23 cellular contexts compared by ENCODE assay signal in the genomic region with DNA sequence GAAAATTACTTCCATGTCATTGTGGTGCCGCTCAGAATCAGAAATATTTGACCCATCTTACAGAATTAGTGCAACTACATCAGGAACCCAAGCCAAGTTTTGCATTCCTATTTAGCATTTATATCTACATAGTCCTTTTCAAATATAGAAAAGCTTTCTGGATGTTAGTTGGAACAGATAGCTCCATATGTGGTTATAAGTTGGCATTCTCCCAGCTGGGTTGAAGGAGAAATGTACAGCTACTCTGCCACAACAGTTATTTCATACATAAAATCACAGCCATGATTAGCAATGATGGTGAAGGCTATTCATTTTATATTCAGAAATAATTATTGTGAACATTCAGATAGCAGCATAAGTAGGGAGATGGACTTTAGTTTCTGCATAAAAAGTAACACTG. TPM values are rescaled to one million over a fixed set of nuclear protein-coding genes. Genes with fewer than 3 reads are reported as not detected.
DNase-seq lines count a peak whose midpoint lies in the region; ATAC-seq, FAIRE-seq and TF ChIP-seq lines count a peak whose summit lies in the region.
"Had no signal": no experiment of that assay in that cellular context is flagged by ENCODE, and none has a peak within 500 bp of the region (broad histone marks: within the 10 kb centered on the region; RNA-seq: fewer than 3 reads in every experiment).

No MANE protein-coding gene starts in this region.

- intact Hi-C loops in PC-9 (cut with micrococcal nuclease; ENCODE audit: unreplicated experiment) = loop anchor here (5.0 kb wide), 3 partner anchors 97 to 198 kb away; a partner anchor contains a TSS

- peak overlapping the region; percentile 96; the same call in 1 of the 2 replicates for H2BK15ac ChIP-seq in H1 (ENCODE audit: low read length)

- H3K36me3 ChIP-seq in H1 (ENCODE audit: control insufficient read depth in 2 of 4, insufficient read depth in 4 of 4, low read length in 3 of 4) (no peaks in the 10 kb centered on the region), PC-9 (ENCODE audit: low read depth) (no peaks in the 10 kb centered on the region)
- H3K36me3 ChIP-seq: BLaER1, SJSA1 had no signal

- no peak for FAIRE-seq in H1 (lab: Jason Lieb, UNC)
- FAIRE-seq: GM12892 had no signal

- no peak for TF ChIP-seq POLR2A in H1 (IDR thresholded peaks at IDR 0.05; ENCODE audit: control extremely low read depth in 1 of 2, low read depth in 2 of 2, low read length in 2 of 2)

- TF ChIP-seq EP300 in H1 (IDR thresholded peaks at IDR 0.05; ENCODE audit: borderline replicate concordance in 1 of 2, low read depth in 2 of 2, low read length in 2 of 2) = no peak

- H3K23ac ChIP-seq in H1 (ENCODE audit: insufficient read length) = no peak overlapping the region

- H3K27me3 ChIP-seq in H1 (replicated peaks in 1 of 4; ENCODE audit: control insufficient read depth in 3 of 4, extremely low read depth in 1 of 4, insufficient read depth in 3 of 4, low read length in 3 of 4) (no peaks in the 10 kb centered on the region), PC-9 (ENCODE audit: insufficient read depth, low read depth) (no peaks in the 10 kb centered on the region)
- H3K27me3 ChIP-seq: BLaER1, SJSA1 had no signal

- POLR2A ChIA-PET in H1 (lab: Charles Lee; ENCODE audit: partially characterized antibody) = interaction anchor here (0.7 to 1.1 kb wide), 5 partner anchors 21 to 144 kb away, joined by 3 to 5 read pairs (median 3); no protein-coding TSS in a partner anchor
- POLR2A ChIA-PET in PC-9 (lab: Charles Lee; ENCODE audit: unreplicated experiment) = no interaction called here

- H3K4me3 ChIP-seq in H1 (ENCODE audit: extremely low read depth in 1 of 4, insufficient read depth in 2 of 4, low read depth in 3 of 4, low read length in 4 of 4) (no peak overlapping the region), PC-9 (no peak overlapping the region)
- H3K4me3 ChIP-seq: BLaER1, SJSA1 had no signal

- H2AFZ ChIP-seq in H1 (ENCODE audit: low read length) (no peak overlapping the region), PC-9 (no peak overlapping the region)

- H4K5ac ChIP-seq in H1 (ENCODE audit: insufficient read length, low read depth, low read length) = peak overlapping the region; percentile 63

- H3K27ac ChIP-seq in H1 (ENCODE audit: low read depth, low read length) (no peak overlapping the region), PC-9 (no peak overlapping the region)
- H3K27ac ChIP-seq: 22Rv1, BLaER1, SJSA1 had no signal

- H2BK20ac ChIP-seq in H1 (ENCODE audit: low read length) = peak overlapping the region; percentile 92; the same call in 1 of the 2 replicates

- peak overlapping the region; percentile 94 for H2BK120ac ChIP-seq in H1 (replicated peaks; ENCODE audit: low read depth, low read length)

- no peak overlapping the region for H4K8ac ChIP-seq in H1 (ENCODE audit: extremely low read depth, insufficient read depth, low read length)

- TF ChIP-seq CTCF in H1 (IDR thresholded peaks at IDR 0.05; ENCODE audit: control extremely low read depth in 1 of 3, insufficient read depth in 1 of 3, low read depth in 1 of 3, low read length in 3 of 3) (no peak), PC-9 (conservative IDR thresholded peaks at IDR 0.05) (no peak)

- H2AK5ac ChIP-seq in H1 (ENCODE audit: low read depth, low read length) = peak overlapping the region; percentile 55; the same call in 1 of the 2 replicates

- H4K91ac ChIP-seq in H1 (replicated peaks; ENCODE audit: insufficient read length, low read length) = peak overlapping the region; percentile 98

- 88% methylated on average over 1 of the region's 1 CpG; no CpG with 5 or more reads in 1 of the 2 experiments for WGBS in H1 (ENCODE audit: extremely low coverage in 1 of 2, insufficient coverage in 1 of 2, insufficient read length in 1 of 2, insufficient replicate concordance in 2 of 2, low coverage in 1 of 2, low lambda C conversion rate in 2 of 2, missing lambda C conversion rate in 1 of 2), 2 experiments

- H3K9ac ChIP-seq in H1 (replicated peaks in 1 of 4; ENCODE audit: extremely low read depth in 1 of 4, low read depth in 3 of 4, low read length in 3 of 4) = no peak overlapping the region
- H3K9ac ChIP-seq: BLaER1 had no signal

- H3K4ac ChIP-seq in H1 (replicated peaks; ENCODE audit: insufficient read length, low read depth, low read length) = no peak overlapping the region

- CTCF ChIA-PET in H1 (lab: Charles Lee; ENCODE audit: partially characterized antibody) = interaction anchor here (0.6 to 3.4 kb wide), 15 partner anchors 11 to 268 kb away, joined by 3 to 24 read pairs (median 7); a partner anchor contains a TSS
- CTCF ChIA-PET in PC-9 (lab: Charles Lee) = interaction anchor here (1.1 kb wide), 1 partner anchor 71 kb away, joined by 3 read pairs; no protein-coding TSS in a partner anchor

- H3K9me2 ChIP-seq in PC-9 (ENCODE audit: insufficient read depth) = no peaks in the 10 kb centered on the region

- ATAC-seq in GM21528 (IDR thresholded peaks at IDR 0.05; ENCODE audit: low FRiP score, unreplicated experiment) (no peak), HG03469 (IDR thresholded peaks at IDR 0.05; ENCODE audit: unreplicated experiment) (no peak)
- ATAC-seq: Panc1 had no signal

- H3K14ac ChIP-seq in H1 (ENCODE audit: insufficient read length) = no peak overlapping the region

- H4K20me1 ChIP-seq in H1 (replicated peaks in 1 of 2; ENCODE audit: control insufficient read depth in 1 of 2, insufficient read depth in 2 of 2, low read length in 2 of 2) (no peaks in the 10 kb centered on the region), PC-9 (ENCODE audit: insufficient read depth) (no peaks in the 10 kb centered on the region)
- H4K20me1 ChIP-seq: BLaER1 had no signal

- no peak overlapping the region for H3K56ac ChIP-seq in H1 (replicated peaks; ENCODE audit: insufficient read length, low read depth, low read length)

- no peaks in the 10 kb centered on the region for H3K79me2 ChIP-seq in H1 (ENCODE audit: control insufficient read depth in 1 of 2, insufficient read depth in 2 of 2, low read length in 2 of 2)
- no peaks in the 10 kb centered on the region for H3K79me2 ChIP-seq in PC-9 (ENCODE audit: low read depth)

- peak overlapping the region; percentile 83; the same call in 1 of the 2 replicates for H3K18ac ChIP-seq in H1 (ENCODE audit: extremely low read depth, low read length)

- H3K4me1 ChIP-seq in H1 (replicated peaks in 1 of 4; ENCODE audit: control insufficient read depth in 3 of 4, insufficient read depth in 4 of 4, low read length in 3 of 4) (peaks cover 3 to 13% (median 11%) of the 10 kb centered on the region in 4 experiments), PC-9 (replicated peaks; ENCODE audit: insufficient read depth) (peaks cover 23% of the 10 kb centered on the region)
- H3K4me1 ChIP-seq: SJSA1 had no signal

- no TSS peak for BruUV-seq in PC-9 (replicated peaks; lab: Mats Ljungman, UMichigan)

- H3F3A ChIP-seq in PC-9 (ENCODE audit: insufficient read depth, low read depth) = peaks cover 10% of the 10 kb centered on the region; the same call in 1 of the 2 replicates

- no peak for TF ChIP-seq RAD21 in H1 (IDR thresholded peaks at IDR 0.05 in 1 of 2, conservative IDR thresholded peaks at IDR 0.05 in 1 of 2; ENCODE audit: low read depth in 2 of 2, low read length in 2 of 2)

- H3K23me2 ChIP-seq in H1 (ENCODE audit: low read depth, low read length) = no peaks in the 10 kb centered on the region; the same call in 1 of the 2 replicates

- DNase-seq in DMS 273 (lab: John Stamatoyannopoulos, UW; ENCODE audit: unreplicated experiment) (peak; percentile 39), DMS 273 treated with DMSO at 0.1 percent for 48 hours (lab: John Stamatoyannopoulos, UW) (no peak), NCI-H1694 treated with DMSO at 0.1 percent for 48 hours (lab: John Stamatoyannopoulos, UW) (peak; percentile 11), H1 (ENCODE audit: low read depth in 1 of 2, low spot score in 2 of 2) (no peak), PC-9 (no peak), GOT3 (lab: John Stamatoyannopoulos, UW) (no peak)
- DNase-seq: CD4-positive, alpha-beta memory T cell; H7; HFFc6; MM.1S; NCI-H1092; NCI-H1436 treated with DMSO at 0.1 percent for 48 hours; NCI-H2081; NCI-H82 had no signal

- peak overlapping the region; percentile 78; the same call in 1 of the 2 replicates for H2BK12ac ChIP-seq in H1 (ENCODE audit: low read depth, low read length)

- H3K4me2 ChIP-seq in H1 (ENCODE audit: insufficient read depth in 1 of 2, low read depth in 2 of 2, low read length in 2 of 2) = no peak overlapping the region
- H3K4me2 ChIP-seq in PC-9 = no peak overlapping the region
- H3K4me2 ChIP-seq: BLaER1 had no signal

- H2BK5ac ChIP-seq in H1 (ENCODE audit: low read depth, low read length) = peak overlapping the region; percentile 98; the same call in 1 of the 2 replicates

- H3K9me3 ChIP-seq in H1 (ENCODE audit: insufficient read depth in 2 of 2, low read depth in 1 of 2, low read length in 1 of 2) (peaks cover 3 to 4% of the 10 kb centered on the region in 2 experiments; a peak in 3 of 4 replicates), PC-9 (ENCODE audit: insufficient read depth, low read depth) (no peaks in the 10 kb centered on the region)
- H3K9me3 ChIP-seq: BLaER1 had no signal

- no peaks in the 10 kb centered on the region for H3K79me1 ChIP-seq in H1 (ENCODE audit: low read depth, low read length)

RNA-seq across cellular contexts. Expression of a gene that starts 28.2 kb away (rescaled TPM):
- total RNA-seq in H1 (2021; fragmentation: NEBNext Ultra II Directional; extraction: Animal tissue kit (Norgen Biotek cat#: 25700)) = 12.3 and 14.7 TPM in 2 replicates
- polyA plus RNA-seq in H1 (2011; rRNA removed) = 33.7 and 49.9 TPM in 2 replicates
- polyA plus RNA-seq in H1 (2011; cell fraction: cytosol; rRNA removed) = 32.0 TPM
- polyA plus RNA-seq in H1 (2011; cell fraction: nucleus; rRNA removed) = 86.2 TPM
- polyA plus RNA-seq in H1 (2012, experiment 1 of 2) = 8.3 to 24.9 TPM (median 19.7 TPM) in 4 replicates
- polyA plus RNA-seq in H1 (2012, experiment 2 of 2) = 19.5 TPM
- 14.3 TPM for polyA plus RNA-seq in H1 (2013, experiment 1 of 2)
- polyA plus RNA-seq in H1 (2013, experiment 2 of 2) = 13.3 TPM
- polyA minus RNA-seq in H1 (2011; rRNA and poly(A)+ RNA removed) = 6.3 and 7.6 TPM in 2 replicates
- 16.4 TPM for polyA minus RNA-seq in H1 (2011; cell fraction: cytosol; rRNA and poly(A)+ RNA removed)
- polyA minus RNA-seq in H1 (2011; cell fraction: nucleus; rRNA and poly(A)+ RNA removed) = 19.0 TPM
- 12.3 and 19.2 TPM in 2 replicates for total RNA-seq in PC-9 (2021)
- total RNA-seq: HFFc6, NCI-H460, SJSA1 had no signal

RNA-seq across cellular contexts. Expression of a gene that starts 39.4 kb away (rescaled TPM):
- 3.3 and 3.5 TPM in 2 replicates for total RNA-seq in H1 (2021; fragmentation: NEBNext Ultra II Directional; extraction: Animal tissue kit (Norgen Biotek cat#: 25700))
- polyA plus RNA-seq in H1 (2011; rRNA removed) = 3.1 and 4.1 TPM in 2 replicates
- 3.9 TPM for polyA plus RNA-seq in H1 (2011; cell fraction: cytosol; rRNA removed)
- polyA plus RNA-seq in H1 (2011; cell fraction: nucleus; rRNA removed) = 8.6 TPM
- 2.8 to 4.5 TPM (median 3.7 TPM) in 4 replicates for polyA plus RNA-seq in H1 (2012, experiment 1 of 2)
- 2.3 TPM for polyA plus RNA-seq in H1 (2012, experiment 2 of 2)
- 1.9 TPM for polyA plus RNA-seq in H1 (2013, experiment 1 of 2)
- polyA plus RNA-seq in H1 (2013, experiment 2 of 2) = 1.7 TPM
- 1.5 and 4.7 TPM in 2 replicates for polyA minus RNA-seq in H1 (2011; rRNA and poly(A)+ RNA removed)
- 3.4 TPM for polyA minus RNA-seq in H1 (2011; cell fraction: cytosol; rRNA and poly(A)+ RNA removed)
- 3.0 TPM for polyA minus RNA-seq in H1 (2011; cell fraction: nucleus; rRNA and poly(A)+ RNA removed)
- 2.4 and 3.0 TPM in 2 replicates for total RNA-seq in PC-9 (2021)

RNA-seq across cellular contexts. Expression of a gene that starts 45.9 kb away (rescaled TPM):
- 0.86 TPM in 1 of 2 replicates, not detected in the other for total RNA-seq in H1 (2021; fragmentation: NEBNext Ultra II Directional; extraction: Animal tissue kit (Norgen Biotek cat#: 25700))
- 0.09 and 0.33 TPM in 2 replicates for polyA plus RNA-seq in H1 (2011; rRNA removed)
- polyA plus RNA-seq in H1 (2011; cell fraction: cytosol; rRNA removed) = 0.22 TPM
- 0.66 TPM for polyA plus RNA-seq in H1 (2011; cell fraction: nucleus; rRNA removed)
- polyA plus RNA-seq in H1 (2012, experiment 1 of 2) = 0.41 to 0.76 TPM (median 0.57 TPM) in 3 of 4 replicates, not detected in the other
- polyA plus RNA-seq in H1 (2012, experiment 2 of 2) = not detected
- 0.10 TPM for polyA plus RNA-seq in H1 (2013, experiment 1 of 2)
- 0.37 TPM for polyA plus RNA-seq in H1 (2013, experiment 2 of 2)
- 1.5 TPM in 1 of 2 replicates, not detected in the other for polyA minus RNA-seq in H1 (2011; rRNA and poly(A)+ RNA removed)
- polyA minus RNA-seq in H1 (2011; cell fraction: cytosol; rRNA and poly(A)+ RNA removed) = not detected
- polyA minus RNA-seq in H1 (2011; cell fraction: nucleus; rRNA and poly(A)+ RNA removed) = not detected
- total RNA-seq in PC-9 (2021) = 240 and 287 TPM in 2 replicates
- total RNA-seq: CD4-positive, alpha-beta memory T cell; H7; HFFc6; LHCN-M2; NCI-H460; SJSA1 had no signal
- polyA plus RNA-seq: CD4-positive, alpha-beta memory T cell had no signal

Comparison
In these comparisons a context has a peak if more than half of its experiments do, and no peak if none do; other contexts are left out.
1. DNase-seq: peak in DMS 273 (single experiment) and NCI-H1694 treated with DMSO at 0.1 percent for 48 hours (single experiment); none in DMS 273 treated with DMSO at 0.1 percent for 48 hours (single experiment), H1 (0 of 2), PC-9 (0 of 2) and GOT3 (single experiment).
2. RNA of a gene that starts 45.9 kb away (total RNA-seq): 240 to 287 TPM in PC-9; 0.86 TPM in H1; every median in the first group is over 100 times any median in the second.